In genomic region chr3:103787879-103788278, GRCh38 we compare ENCODE assay signal across 18 cellular contexts.
DNase-seq lines count a peak whose midpoint lies in the region; ATAC-seq, FAIRE-seq and TF ChIP-seq lines count a peak whose summit lies in the region.
"Had no signal": no experiment of that assay in that cellular context is flagged by ENCODE, and none has a peak within 500 bp of the region (broad histone marks: within the 10 kb centered on the region; RNA-seq: fewer than 3 reads in every experiment).

No MANE protein-coding gene starts in this region.

- H2BK12ac ChIP-seq in H1 (ENCODE audit: low read depth, low read length) = no peak overlapping the region

- no peak overlapping the region for H2BK15ac ChIP-seq in H1 (ENCODE audit: low read length)

- no peak for FAIRE-seq in H1 (lab: Jason Lieb, UNC)
- FAIRE-seq: GM12891 had no signal

- TF ChIP-seq POLR2A in body of pancreas (IDR thresholded peaks at IDR 0.05) (no peak), H1 (IDR thresholded peaks at IDR 0.05; ENCODE audit: control extremely low read depth in 1 of 2, low read depth in 2 of 2, low read length in 2 of 2) (no peak)

- H3K56ac ChIP-seq in H1 (replicated peaks; ENCODE audit: insufficient read length, low read depth, low read length) = no peak overlapping the region

- peak overlapping the region; percentile 59; the same call in 1 of the 2 replicates for H2AFZ ChIP-seq in H1 (ENCODE audit: low read length)
- H2AFZ ChIP-seq: GM23248 had no signal

- H3K79me1 ChIP-seq in H1 (ENCODE audit: low read depth, low read length) = no peaks in the 10 kb centered on the region

- H3K4me3 ChIP-seq in body of pancreas (no peak overlapping the region), H1 (ENCODE audit: extremely low read depth in 1 of 4, insufficient read depth in 2 of 4, low read depth in 3 of 4, low read length in 4 of 4) (no peak overlapping the region)
- H3K4me3 ChIP-seq: BLaER1, GM23248 had no signal

- H4K20me1 ChIP-seq in H1 (replicated peaks in 1 of 2; ENCODE audit: control insufficient read depth in 1 of 2, insufficient read depth in 2 of 2, low read length in 2 of 2) = no peaks in the 10 kb centered on the region
- H4K20me1 ChIP-seq: BLaER1 had no signal

- no peak overlapping the region for H3K14ac ChIP-seq in H1 (ENCODE audit: insufficient read length)

- no peak overlapping the region for H2BK20ac ChIP-seq in H1 (ENCODE audit: low read length)

- no peak overlapping the region for H2BK120ac ChIP-seq in H1 (replicated peaks; ENCODE audit: low read depth, low read length)

- H3K23ac ChIP-seq in H1 (ENCODE audit: insufficient read length) = no peak overlapping the region

- DNase-seq in body of pancreas (no peak), H1 (ENCODE audit: low read depth in 1 of 2, low spot score in 2 of 2) (no peak), renal cortical epithelial cell (ENCODE audit: low read depth) (peak; percentile 8), cerebellar cortex (ENCODE audit: low spot score) (no peak)
- DNase-seq: Caco-2; CD4-positive, CD25-positive, alpha-beta regulatory T cell; CD8-positive, alpha-beta T cell; DMS153; DMS79 treated with DMSO at 0.1 percent for 48 hours; GF-D8; GM23248; H9 had no signal

- H3K36me3 ChIP-seq in body of pancreas (replicated peaks in 1 of 2; ENCODE audit: insufficient read depth in 1 of 2, low read depth in 2 of 2) (no peaks in the 10 kb centered on the region), H1 (ENCODE audit: control insufficient read depth in 2 of 4, insufficient read depth in 4 of 4, low read length in 3 of 4) (no peaks in the 10 kb centered on the region)
- H3K36me3 ChIP-seq: BLaER1 had no signal

- CTCF ChIA-PET in H1 (lab: Charles Lee; ENCODE audit: partially characterized antibody) = no interaction called here

- intact Hi-C loops in body of pancreas (cut with DNase I) = no loop called here

- H4K5ac ChIP-seq in H1 (ENCODE audit: insufficient read length, low read depth, low read length) = no peak overlapping the region

- no peak for TF ChIP-seq EP300 in H1 (IDR thresholded peaks at IDR 0.05; ENCODE audit: borderline replicate concordance in 1 of 2, low read depth in 2 of 2, low read length in 2 of 2)

- no peak overlapping the region for H3K4ac ChIP-seq in H1 (replicated peaks; ENCODE audit: insufficient read length, low read depth, low read length)

- no peak overlapping the region for H3K4me2 ChIP-seq in H1 (ENCODE audit: insufficient read depth in 1 of 2, low read depth in 2 of 2, low read length in 2 of 2)
- H3K4me2 ChIP-seq: BLaER1 had no signal

- WGBS in body of pancreas, 2 donors = 82 to 88% methylated on average over 2 of the region's 2 CpGs
- 98% methylated on average over 2 of the region's 2 CpGs; no CpG with 5 or more reads in 1 of the 2 experiments for WGBS in H1 (ENCODE audit: extremely low coverage in 1 of 2, insufficient coverage in 1 of 2, insufficient read length in 1 of 2, insufficient replicate concordance in 2 of 2, low coverage in 1 of 2, low lambda C conversion rate in 2 of 2, missing lambda C conversion rate in 1 of 2), 2 experiments

- no peaks in the 10 kb centered on the region for H3K79me2 ChIP-seq in H1 (ENCODE audit: control insufficient read depth in 1 of 2, insufficient read depth in 2 of 2, low read length in 2 of 2)

- H4K91ac ChIP-seq in H1 (replicated peaks; ENCODE audit: insufficient read length, low read length) = no peak overlapping the region

- ATAC-seq in body of pancreas = no peak
- ATAC-seq in HG03571 (IDR thresholded peaks at IDR 0.05; ENCODE audit: unreplicated experiment) = no peak
- ATAC-seq in GM19452 (IDR thresholded peaks at IDR 0.05; ENCODE audit: unreplicated experiment) = no peak
- ATAC-seq: CD8-positive, alpha-beta T cell; HCT116 had no signal

- POLR2A ChIA-PET in H1 (lab: Charles Lee; ENCODE audit: partially characterized antibody) = no interaction called here

- no peak overlapping the region for H2AK5ac ChIP-seq in H1 (ENCODE audit: low read depth, low read length)

- no peak overlapping the region for H2BK5ac ChIP-seq in H1 (ENCODE audit: low read depth, low read length)

- H3K4me1 ChIP-seq in body of pancreas = peaks cover 35% of the 10 kb centered on the region
- peaks cover 0 to 4% (median 0%) of the 10 kb centered on the region in 4 experiments; a peak in 1 of 7 replicates for H3K4me1 ChIP-seq in H1 (replicated peaks in 1 of 4; ENCODE audit: control insufficient read depth in 3 of 4, insufficient read depth in 4 of 4, low read length in 3 of 4)
- H3K4me1 ChIP-seq: BLaER1, Caco-2 had no signal

- TF ChIP-seq RAD21 in H1 (IDR thresholded peaks at IDR 0.05 in 1 of 2, conservative IDR thresholded peaks at IDR 0.05 in 1 of 2; ENCODE audit: low read depth in 2 of 2, low read length in 2 of 2) = no peak

- H3K18ac ChIP-seq in H1 (ENCODE audit: extremely low read depth, low read length) = no peak overlapping the region

- H4K8ac ChIP-seq in H1 (ENCODE audit: extremely low read depth, insufficient read depth, low read length) = no peak overlapping the region

- H3K9me3 ChIP-seq in body of pancreas = peaks cover 0 to 3% (median 0%) of the 10 kb centered on the region in 3 donors
- H3K9me3 ChIP-seq in H1 (ENCODE audit: insufficient read depth in 2 of 2, low read depth in 1 of 2, low read length in 1 of 2) = no peaks in the 10 kb centered on the region
- H3K9me3 ChIP-seq: BLaER1, Caco-2 had no signal

- H3K27ac ChIP-seq in body of pancreas = peak overlapping the region in 3 of 4 donors; percentile 70 to 94 (median 87)
- no peak overlapping the region for H3K27ac ChIP-seq in H1 (ENCODE audit: low read depth, low read length)
- H3K27ac ChIP-seq: BLaER1, C4-2B, GM23248 had no signal

- no peak overlapping the region for H3K9ac ChIP-seq in H1 (replicated peaks in 1 of 4; ENCODE audit: extremely low read depth in 1 of 4, low read depth in 3 of 4, low read length in 3 of 4)
- H3K9ac ChIP-seq: BLaER1, GM23248 had no signal

- H3K23me2 ChIP-seq in H1 (ENCODE audit: low read depth, low read length) = no peaks in the 10 kb centered on the region; the same call in 1 of the 2 replicates

- TF ChIP-seq CTCF in body of pancreas (IDR thresholded peaks at IDR 0.05) (no peak), H1 (IDR thresholded peaks at IDR 0.05; ENCODE audit: control extremely low read depth in 1 of 3, insufficient read depth in 1 of 3, low read depth in 1 of 3, low read length in 3 of 3) (no peak)

- H3K27me3 ChIP-seq in body of pancreas = no peaks in the 10 kb centered on the region
- no peaks in the 10 kb centered on the region for H3K27me3 ChIP-seq in H1 (replicated peaks in 1 of 4; ENCODE audit: control insufficient read depth in 3 of 4, extremely low read depth in 1 of 4, insufficient read depth in 3 of 4, low read length in 3 of 4)
- H3K27me3 ChIP-seq: BLaER1 had no signal

TF ChIP-seq in H1, 55 proteins besides CTCF, POLR2A, EP300 and RAD21:
- TF ChIP-seq TBP (IDR thresholded peaks at IDR 0.05; ENCODE audit: low read depth, low read length) = no peak
- TF ChIP-seq SUZ12 (IDR thresholded peaks at IDR 0.05; ENCODE audit: low read length) = no peak
